In the genomic region with DNA sequence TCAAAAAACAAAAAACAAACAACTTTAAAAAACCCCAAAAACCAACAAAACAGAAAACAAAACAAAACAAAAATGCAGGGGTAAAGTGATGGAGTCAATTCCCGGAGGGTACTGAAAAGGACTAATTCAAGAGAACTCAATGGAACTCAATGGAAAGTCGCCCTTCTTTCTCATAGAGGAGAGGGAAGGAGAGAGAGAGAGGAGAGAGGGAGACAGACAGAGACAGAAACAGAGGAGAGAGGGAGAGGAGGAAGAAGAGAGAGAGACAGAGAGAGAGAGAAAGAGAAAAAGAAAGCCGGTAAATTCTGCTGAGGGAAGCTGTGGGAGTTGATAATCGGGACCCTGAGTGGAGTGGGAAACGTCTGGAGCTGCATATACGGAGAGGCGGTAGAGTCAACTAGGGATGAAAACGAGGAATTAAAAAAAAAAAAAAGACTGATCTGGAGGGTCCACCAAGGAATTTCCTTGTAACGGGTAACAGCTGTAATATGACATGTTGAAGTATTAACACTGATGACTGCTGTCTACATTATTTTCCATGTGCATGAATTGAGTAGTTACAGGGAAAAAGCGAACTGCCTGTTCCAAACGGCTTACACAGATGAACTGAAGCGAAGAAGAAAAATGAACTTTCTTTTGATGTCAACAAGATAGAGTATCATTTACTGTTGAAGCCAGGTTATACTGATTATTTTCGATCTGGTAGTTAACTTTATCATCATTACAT, we compare ENCODE assay signal across 9 cellular contexts. TPM values are rescaled to one million over a fixed set of nuclear protein-coding genes. Genes with fewer than 3 reads are reported as not detected.
DNase-seq lines count a peak whose midpoint lies in the region; ATAC-seq and TF ChIP-seq lines count a peak whose summit lies in the region.
"Had no signal": no experiment of that assay in that cellular context is flagged by ENCODE, and none has a peak within 500 bp of the region (broad histone marks: within the 10 kb centered on the region; RNA-seq: fewer than 3 reads in every experiment).

No MANE protein-coding gene starts in this region.

- peak overlapping the region; percentile 55 for H2BK120ac ChIP-seq in IMR-90 (ENCODE audit: low read depth, low read length)

- dilution Hi-C loops in IMR-90 (cut with HindIII; ENCODE audit: low sequenced_read_pairs, unreplicated experiment) = no loop called here

- DNase-seq in AG04450 (ENCODE audit: low read depth, low spot score) = no peak
- no peak for DNase-seq in IMR-90
- DNase-seq in HK-2 (ENCODE audit: unreplicated experiment) = no peak
- no peak for DNase-seq in NK-92 treated with Interleukin-12 subunit alpha and Interleukin-12 subunit beta, amount 100 ng/mL, for 24 hours (lab: John Stamatoyannopoulos, UW)
- DNase-seq: SIG-M5 had no signal

- WGBS in IMR-90 (ENCODE audit: extremely low coverage in 2 of 2, insufficient read length in 1 of 2), 2 experiments = 13% methylated on average over 5 of the region's 13 CpGs; no CpG with 5 or more reads in 1 of the 2 experiments

- POLR2A ChIA-PET in AG04450 (lab: Yijun Ruan, JAX) = no interaction called here
- POLR2A ChIA-PET in IMR-90 (lab: Charles Lee; ENCODE audit: unreplicated experiment) = interaction anchor here (0.5 kb wide), 1 partner anchor 11 kb away, joined by 3 read pairs; no protein-coding TSS in a partner anchor

- peak overlapping the region; percentile 50; the same call in 1 of the 2 replicates for H2BK20ac ChIP-seq in IMR-90 (ENCODE audit: low read depth, low read length)

- H3K4me3 ChIP-seq in AG04450 (ENCODE audit: low read depth, low read length) (peak overlapping the region; percentile 63), IMR-90 (ENCODE audit: insufficient read depth, low read depth, low read length) (peak overlapping the region; percentile 52; the same call in 1 of the 2 replicates), mucosa of stomach (ENCODE audit: low read length) (peak overlapping the region; percentile 14)

- H3K9me3 ChIP-seq in AG04450 (ENCODE audit: control insufficient read depth, insufficient read depth, low read length) (no peaks in the 10 kb centered on the region), IMR-90 (ENCODE audit: control insufficient read depth, insufficient read depth, low read length) (no peaks in the 10 kb centered on the region), mucosa of stomach (ENCODE audit: control insufficient read depth, low read length) (no peaks in the 10 kb centered on the region)

- H3K27ac ChIP-seq in AG04450 (ENCODE audit: low read depth, low read length) (peak overlapping the region; percentile 0), IMR-90 (ENCODE audit: insufficient read depth, low read length) (peak overlapping the region; percentile 10; the same call in 1 of the 2 replicates), cingulate gyrus (ENCODE audit: low read depth, low read length) (peak overlapping the region; percentile 90)

- H3K4ac ChIP-seq in IMR-90 (ENCODE audit: low read depth, low read length) = peak overlapping the region; percentile 49; the same call in 1 of the 2 replicates

- peak overlapping the region; percentile 65; the same call in 1 of the 2 replicates for H3K56ac ChIP-seq in IMR-90 (ENCODE audit: extremely low read depth, insufficient read depth, low read length)

- CTCF ChIA-PET in AG04450 (lab: Charles Lee) (interaction anchor here (0.5 to 1.5 kb wide), 6 partner anchors 20 to 207 kb away, joined by 3 to 5 read pairs (median 3); no protein-coding TSS in a partner anchor), IMR-90 (lab: Yijun Ruan, JAX) (interaction anchor here (0.6 to 0.7 kb wide), 2 partner anchors 17 to 528 kb away, joined by 3 to 4 read pairs; partner anchors contain the start of gene MLH3)

- H4K91ac ChIP-seq in IMR-90 (ENCODE audit: insufficient read depth, low read depth, low read length) = peak overlapping the region; percentile 44; the same call in 1 of the 2 replicates

- no peak for TF ChIP-seq CTCF in AG04450 (IDR thresholded peaks at IDR 0.05; ENCODE audit: low read depth, low read length)
- TF ChIP-seq CTCF in IMR-90 (conservative IDR thresholded peaks at IDR 0.05; ENCODE audit: low read depth, low read length) = no peak

- no peak for TF ChIP-seq RAD21 in IMR-90 (IDR thresholded peaks at IDR 0.05; ENCODE audit: low read length)

- no peak for TF ChIP-seq POLR2A in IMR-90 (IDR thresholded peaks at IDR 0.05; ENCODE audit: low read depth, low read length)

- BruUV-seq in IMR-90 (replicated peaks; lab: Mats Ljungman, UMichigan) = no TSS peak

- H3K36me3 ChIP-seq in IMR-90 (ENCODE audit: control insufficient read depth, insufficient read depth, low read length) (no peaks in the 10 kb centered on the region), mucosa of stomach (ENCODE audit: control insufficient read depth, insufficient read depth, low read length) (no peaks in the 10 kb centered on the region)

- peak overlapping the region; percentile 55 for H3K14ac ChIP-seq in IMR-90 (replicated peaks; ENCODE audit: low read depth, low read length)

- H4K8ac ChIP-seq in IMR-90 (ENCODE audit: low read depth in 2 of 2, low read length in 2 of 2) = peak overlapping the region; percentile 18 to 58; a peak in 3 of 4 replicates

- intact Hi-C loops in IMR-90 (cut with micrococcal nuclease) = loop anchor here (5.0 kb wide), 1 partner anchor 126 kb away; no protein-coding TSS in a partner anchor

- H3K18ac ChIP-seq in IMR-90 (ENCODE audit: low read depth, low read length) = peak overlapping the region; percentile 55; the same call in 1 of the 2 replicates

- peaks cover 2 to 14% of the 10 kb centered on the region in 2 experiments; a peak in 3 of 4 replicates for H3K79me1 ChIP-seq in IMR-90 (ENCODE audit: low read depth in 1 of 2, low read length in 2 of 2)

- H3K23ac ChIP-seq in IMR-90 (ENCODE audit: low read depth, low read length) = peak overlapping the region; percentile 88

- peak overlapping the region; percentile 60 for H2AFZ ChIP-seq in IMR-90 (replicated peaks; ENCODE audit: low read length, poor library complexity)

- in situ Hi-C loops in IMR-90 (cut with MboI; ENCODE audit: low sequenced_read_pairs) = no loop called here

- ATAC-seq in IMR-90 (ENCODE audit: low read depth) (peak; percentile 3; the same call in 1 of the 2 replicates), HG02763 (IDR thresholded peaks at IDR 0.05; ENCODE audit: unreplicated experiment) (no peak), esophagus mucosa (no peak)

- peak overlapping the region; percentile 82 for H3K4me2 ChIP-seq in IMR-90 (ENCODE audit: low read depth, low read length)

- H2AK9ac ChIP-seq in IMR-90 (replicated peaks; ENCODE audit: low read depth, low read length, poor library complexity) = no peak overlapping the region

- H2AK5ac ChIP-seq in IMR-90 (ENCODE audit: low read depth, low read length) = 0 out of 2 replicates have a peak overlapping the region, but pooled peaks have one; percentile 30

- peak overlapping the region; percentile 39; the same call in 1 of the 3 replicates for H2BK15ac ChIP-seq in IMR-90 (ENCODE audit: low read depth, low read length)

- peaks cover 3% of the 10 kb centered on the region; the same call in 1 of the 2 replicates for H3K9me1 ChIP-seq in IMR-90 (ENCODE audit: insufficient read depth, low read length)

- H3K27me3 ChIP-seq in AG04450 (ENCODE audit: control insufficient read depth, insufficient read depth, low read length) (no peaks in the 10 kb centered on the region), IMR-90 (ENCODE audit: control insufficient read depth, insufficient read depth, low read length) (no peaks in the 10 kb centered on the region), mucosa of stomach (ENCODE audit: control insufficient read depth, insufficient read depth, low read length) (no peaks in the 10 kb centered on the region)

- H3K9ac ChIP-seq in IMR-90 (ENCODE audit: low read depth, low read length) (peak overlapping the region; percentile 30; the same call in 1 of the 2 replicates), mucosa of stomach (ENCODE audit: low read length) (peak overlapping the region; percentile 81)

- no peaks in the 10 kb centered on the region for H4K20me1 ChIP-seq in IMR-90 (ENCODE audit: insufficient read depth, low read length)

- H3K4me1 ChIP-seq in IMR-90 (ENCODE audit: control insufficient read depth, insufficient read depth, low read length) = peaks cover 2% of the 10 kb centered on the region; the same call in 1 of the 2 replicates
- H3K4me1 ChIP-seq in mucosa of stomach (ENCODE audit: control insufficient read depth, insufficient read depth, low read length) = peaks cover 27% of the 10 kb centered on the region

- H4K5ac ChIP-seq in IMR-90 (ENCODE audit: low read depth, low read length) = peak overlapping the region; percentile 12; the same call in 1 of the 2 replicates

- peak overlapping the region; percentile 51 for H2BK5ac ChIP-seq in IMR-90 (ENCODE audit: low read depth, low read length, poor library complexity, severe bottlenecking)

TF ChIP-seq in IMR-90, 13 proteins besides CTCF, POLR2A, EP300 and RAD21 (continues in another document):
- TF ChIP-seq BHLHE40 (IDR thresholded peaks at IDR 0.05; ENCODE audit: low read depth, low read length) (no peak), CHD1 (IDR thresholded peaks at IDR 0.05; ENCODE audit: low read depth, low read length) (no peak)

RNA-seq across cellular contexts. Expression of gene ZC2HC1C, which starts 1.0 kb away (rescaled TPM):
- 0.45 and 0.73 TPM in 2 replicates for polyA plus RNA-seq in AG04450 (2011; rRNA removed)
- 0.92 and 1.00 TPM in 2 replicates for polyA minus RNA-seq in AG04450 (2011; rRNA and poly(A)+ RNA removed)
- 0.28 and 0.54 TPM in 2 replicates for total RNA-seq in IMR-90 (2012; rRNA removed)
- 0.15 and 0.36 TPM in 2 replicates for polyA plus RNA-seq in IMR-90 (2012; rRNA removed)
- polyA plus RNA-seq in IMR-90 (2012; cell fraction: cytosol; rRNA removed) = 0.11 and 0.13 TPM in 2 replicates
- 0.09 and 0.34 TPM in 2 replicates for polyA plus RNA-seq in IMR-90 (2012; cell fraction: nucleus; rRNA removed; ENCODE audit: low replicate concordance)
- total RNA-seq in esophagus mucosa = 1.1 TPM

RNA-seq across cellular contexts. Expression of gene ACYP1, which starts 4.6 kb away (rescaled TPM):
- polyA plus RNA-seq in AG04450 (2011; rRNA removed) (14.3 and 18.4 TPM in 2 replicates), IMR-90 (2012; rRNA removed) (17.4 and 24.0 TPM in 2 replicates)
- 3.3 and 3.4 TPM in 2 replicates for polyA minus RNA-seq in AG04450 (2011; rRNA and poly(A)+ RNA removed)
- total RNA-seq in IMR-90 (2012; rRNA removed) (4.1 and 6.9 TPM in 2 replicates), esophagus mucosa (8.3 TPM)
- 4.5 and 5.8 TPM in 2 replicates for polyA plus RNA-seq in IMR-90 (2012; cell fraction: cytosol; rRNA removed)
- 1.8 and 13.7 TPM in 2 replicates for polyA plus RNA-seq in IMR-90 (2012; cell fraction: nucleus; rRNA removed; ENCODE audit: low replicate concordance)

RNA-seq across cellular contexts. Expression of gene MLH3, which starts 17.2 kb away (rescaled TPM):
- polyA plus RNA-seq in AG04450 (2011; rRNA removed) = 14.0 and 16.2 TPM in 2 replicates
- polyA minus RNA-seq in AG04450 (2011; rRNA and poly(A)+ RNA removed) = 19.2 and 29.7 TPM in 2 replicates
- total RNA-seq in IMR-90 (2012; rRNA removed) = 14.7 and 16.9 TPM in 2 replicates
- 5.1 and 5.6 TPM in 2 replicates for polyA plus RNA-seq in IMR-90 (2012; rRNA removed)
- 1.5 and 2.0 TPM in 2 replicates for polyA plus RNA-seq in IMR-90 (2012; cell fraction: cytosol; rRNA removed)
- 5.1 and 14.7 TPM in 2 replicates for polyA plus RNA-seq in IMR-90 (2012; cell fraction: nucleus; rRNA removed; ENCODE audit: low replicate concordance)
- total RNA-seq in esophagus mucosa = 10.6 TPM

RNA-seq across cellular contexts. Expression of gene NEK9, which starts 58.4 kb away (rescaled TPM):
- polyA plus RNA-seq in AG04450 (2011; rRNA removed) (72.4 and 82.3 TPM in 2 replicates), IMR-90 (2012; rRNA removed) (18.8 and 23.2 TPM in 2 replicates)
- polyA minus RNA-seq in AG04450 (2011; rRNA and poly(A)+ RNA removed) = 66.2 and 88.8 TPM in 2 replicates
- total RNA-seq in IMR-90 (2012; rRNA removed) (22.9 and 31.4 TPM in 2 replicates), esophagus mucosa (31.2 TPM)
- polyA plus RNA-seq in IMR-90 (2012; cell fraction: cytosol; rRNA removed) = 13.8 and 26.9 TPM in 2 replicates
- 42.3 and 45.3 TPM in 2 replicates for polyA plus RNA-seq in IMR-90 (2012; cell fraction: nucleus; rRNA removed; ENCODE audit: low replicate concordance)

Comparison
In these comparisons a context has a peak if more than half of its experiments do, and no peak if none do; other contexts are left out.
1. H3K27ac ChIP-seq: peak in every context shown above with its lines; median percentile 90 in cingulate gyrus; 10 in IMR-90; 0 in AG04450.